In the genomic region with DNA sequence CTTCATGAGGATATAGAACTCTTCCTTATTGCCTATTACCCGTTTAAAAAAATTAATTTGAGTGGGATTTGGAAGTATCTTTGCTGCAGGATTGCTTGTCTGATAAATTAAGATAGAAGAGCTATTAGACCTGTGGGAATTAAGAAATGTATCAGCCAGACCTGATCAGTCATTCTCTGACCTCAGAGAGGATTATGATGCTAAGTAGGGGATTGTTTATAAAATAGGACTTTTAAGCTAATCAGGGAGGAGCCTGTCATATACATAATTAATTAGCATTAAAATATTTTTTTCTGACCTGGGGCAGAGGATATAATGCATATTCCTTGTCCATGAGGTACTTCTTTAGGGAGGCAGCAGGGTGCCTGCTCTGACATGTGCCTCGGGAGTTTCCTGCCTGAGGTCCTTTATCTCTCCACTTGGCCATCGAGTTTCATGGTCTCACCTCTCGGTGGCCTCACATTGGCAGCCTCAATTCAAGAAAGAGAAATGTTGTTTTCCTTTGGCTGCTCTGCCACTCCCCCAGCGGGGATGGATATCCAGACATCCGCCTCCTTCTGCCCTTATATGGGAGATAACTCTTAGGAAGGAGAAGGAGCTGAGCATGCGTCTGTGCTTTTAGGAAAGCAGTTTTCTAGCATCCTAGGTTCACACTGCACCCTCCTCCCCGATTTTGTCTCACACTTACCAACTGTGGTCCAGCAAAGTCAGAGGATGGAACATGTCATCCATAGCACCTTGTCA, we compare ENCODE assay signal across 8 cellular contexts. TPM values are rescaled to one million over a fixed set of nuclear protein-coding genes. Genes with fewer than 3 reads are reported as not detected.
DNase-seq lines count a peak whose midpoint lies in the region; ATAC-seq, FAIRE-seq and TF ChIP-seq lines count a peak whose summit lies in the region.

No MANE protein-coding gene starts in this region.

- H3K27me3 ChIP-seq in ACC112 (ENCODE audit: insufficient read depth, low read length) (no peaks in the 10 kb centered on the region), HUES48 (ENCODE audit: control insufficient read depth, insufficient read depth, low read length) (no peaks in the 10 kb centered on the region; the same call in 1 of the 2 replicates), pancreas (no peaks in the 10 kb centered on the region), Karpas-422 (ENCODE audit: low read length) (no peaks in the 10 kb centered on the region)

- no peaks in the 10 kb centered on the region for H3K9me2 ChIP-seq in Karpas-422 (replicated peaks; ENCODE audit: insufficient read depth, low read length)

- ATAC-seq in left cardiac atrium (peak; percentile 72 to 75), pancreas (no peak), HG02970 (IDR thresholded peaks at IDR 0.05; ENCODE audit: low FRiP score, unreplicated experiment) (no peak)

- H3K27ac ChIP-seq in ACC112 (ENCODE audit: low read depth, low read length), result peak overlapping the region; percentile 2; the same call in 1 of the 2 replicates
- peak overlapping the region; percentile 57 for H3K27ac ChIP-seq in HUES48 (ENCODE audit: low read depth, low read length)
- no peak overlapping the region for H3K27ac ChIP-seq in pancreas
- H3K27ac ChIP-seq in Karpas-422 (ENCODE audit: low read length), result no peak overlapping the region

- H3K4me1 ChIP-seq in ACC112 (ENCODE audit: control insufficient read depth, insufficient read depth, low read length, unreplicated experiment) (peaks cover 31% of the 10 kb centered on the region), HUES48 (ENCODE audit: control insufficient read depth, insufficient read depth, low read length) (peaks cover 38% of the 10 kb centered on the region), pancreas (peaks cover 0 to 5% (median 0%) of the 10 kb centered on the region in 3 donors), Karpas-422 (ENCODE audit: low read length) (peaks cover 4% of the 10 kb centered on the region)

- intact Hi-C loops in left cardiac atrium (cut with DNase I) (loop anchor here (5.0 to 10.0 kb wide), 3 partner anchors 36 to 103 kb away; a partner anchor contains a TSS), pancreas (cut with DNase I) (loop anchor here in 1 of 3 donors (5.0 kb wide), 1 partner anchor 101 kb away; a partner anchor contains a TSS)

- H4K20me1 ChIP-seq in Karpas-422 (ENCODE audit: insufficient read depth, low read depth, low read length), result no peaks in the 10 kb centered on the region

- H2AFZ ChIP-seq in ACC112 (ENCODE audit: low read length, unreplicated experiment) (peak overlapping the region; percentile 19), Karpas-422 (ENCODE audit: low read length) (no peak overlapping the region)

- DNase-seq in amygdala (lab: John Stamatoyannopoulos, UW) (peak in 52 of 56 donors; percentile 27 to 89 (median 66)), left cardiac atrium (peak; percentile 73), pancreas (no peak), Karpas-422 (no peak)
- no peak for DNase-seq in stimulated activated CD4-positive, alpha-beta T cell treated with anti-CD3 and anti-CD28 coated beads, Interleukin-2, amount 100 ng/mL, for 24 hours

- H3K36me3 ChIP-seq in ACC112 (ENCODE audit: insufficient read depth, low read length), result no peaks in the 10 kb centered on the region
- no peaks in the 10 kb centered on the region for H3K36me3 ChIP-seq in HUES48 (ENCODE audit: control insufficient read depth, insufficient read depth, low read length)
- H3K36me3 ChIP-seq in pancreas, result no peaks in the 10 kb centered on the region
- no peaks in the 10 kb centered on the region for H3K36me3 ChIP-seq in Karpas-422 (ENCODE audit: insufficient read depth, low read length)

- no peak overlapping the region for H3K4me2 ChIP-seq in Karpas-422 (ENCODE audit: low read depth, low read length, poor library complexity, severe bottlenecking)

- 42 to 44% methylated on average over 8 of the region's 8 CpGs for WGBS in pancreas, 2 donors

- TF ChIP-seq CTCF in pancreas (IDR thresholded peaks at IDR 0.05), result no peak

- no peak for FAIRE-seq in pancreas (lab: Jason Lieb, UNC)

- no peak overlapping the region for H3K9ac ChIP-seq in HUES48 (ENCODE audit: low read depth, low read length)
- H3K9ac ChIP-seq in Karpas-422 (ENCODE audit: low read length), result no peak overlapping the region

- H3K4me3 ChIP-seq in ACC112 (ENCODE audit: low read depth, low read length) (peak overlapping the region; percentile 79), HUES48 (ENCODE audit: low read depth, low read length) (peak overlapping the region; percentile 74), pancreas (peak overlapping the region in 3 of 4 donors; percentile 38 to 67 (median 59)), Karpas-422 (ENCODE audit: low read length) (no peak overlapping the region)

- H3K79me2 ChIP-seq in ACC112 (ENCODE audit: control insufficient read depth, insufficient read depth, low read length, unreplicated experiment), result peaks cover 25% of the 10 kb centered on the region
- no peaks in the 10 kb centered on the region for H3K79me2 ChIP-seq in Karpas-422 (ENCODE audit: low read length)

- H3K9me3 ChIP-seq in HUES48 (ENCODE audit: control insufficient read depth, insufficient read depth, low read length) (no peaks in the 10 kb centered on the region), pancreas (no peaks in the 10 kb centered on the region), Karpas-422 (ENCODE audit: low read length) (no peaks in the 10 kb centered on the region)

RNA-seq across cellular contexts. Expression of a gene that starts 41.1 kb away (rescaled TPM):
- total RNA-seq in left cardiac atrium (10 to 100 TPM; 19.5 to 28.1 TPM), pancreas (10 to 100 TPM in 1 of 6 donors, 1 to 10 TPM in 5; 3.8 to 11.3 (median 5.9) TPM)
- polyA plus RNA-seq in pancreas, result 1 to 10 TPM; 3.1 to 4.2 TPM
- 2.0 and 2.8 TPM in 2 replicates for total RNA-seq in Karpas-422 (2014; rRNA removed; shearing (Covaris generic); ENCODE audit: low replicate concordance)

RNA-seq across cellular contexts. Expression of a gene that starts 47.0 kb away (rescaled TPM):
- total RNA-seq in left cardiac atrium, result 100 to 1,000 TPM in 1 of 2 donors, 10 to 100 TPM in 1; 98.7 to 130 TPM
- 10 to 100 TPM in 2 of 6 donors, 1 to 10 TPM in 4; 5.5 to 13.9 (median 8.6) TPM for total RNA-seq in pancreas
- 1 to 10 TPM; 4.2 to 8.2 TPM for polyA plus RNA-seq in pancreas
- total RNA-seq in Karpas-422 (2014; rRNA removed; shearing (Covaris generic); ENCODE audit: low replicate concordance), result 26.1 and 39.8 TPM in 2 replicates

RNA-seq across cellular contexts. Expression of a gene that starts 59.5 kb away (rescaled TPM):
- total RNA-seq in left cardiac atrium, result 1 to 10 TPM; 1.6 to 3.3 TPM
- 10 to 100 TPM in 4 of 6 donors, 1 to 10 TPM in 2; 9.3 to 18.5 (median 11.7) TPM for total RNA-seq in pancreas
- polyA plus RNA-seq in pancreas, result 10 to 100 TPM; 19.4 to 23.3 TPM
- total RNA-seq in Karpas-422 (2014; rRNA removed; shearing (Covaris generic); ENCODE audit: low replicate concordance), result not detected in 2 replicates

Comparison
In these comparisons a context has a peak if more than half of its experiments do, and no peak if none do; other contexts are left out.
1. H3K27ac ChIP-seq: peak in ACC112 (single experiment) and HUES48 (single experiment); none in pancreas (0 of 4) and Karpas-422 (single experiment).
2. DNase-seq: peak in amygdala (52 of 56) and left cardiac atrium (single experiment); none in pancreas (0 of 6), Karpas-422 (single experiment) and stimulated activated CD4-positive, alpha-beta T cell treated with anti-CD3 and anti-CD28 coated beads, Interleukin-2, amount 100 ng/mL, for 24 hours (0 of 2).
3. ATAC-seq: peak in left cardiac atrium (2 of 2); none in pancreas (0 of 4) and HG02970 (single experiment).